Comparison of ENCODE assay signal across 14 cellular contexts in genomic region chr1:41901551-41901950, GRCh38. TPM values are rescaled to one million over a fixed set of nuclear protein-coding genes. Genes with fewer than 3 reads are reported as not detected.
DNase-seq lines count a peak whose midpoint lies in the region; ATAC-seq, FAIRE-seq and TF ChIP-seq lines count a peak whose summit lies in the region.
"Had no signal": no experiment of that assay in that cellular context is flagged by ENCODE, and none has a peak within 500 bp of the region (broad histone marks: within the 10 kb centered on the region; RNA-seq: fewer than 3 reads in every experiment).

No MANE protein-coding gene starts in this region.

- intact Hi-C loops in activated CD8-positive, alpha-beta T cell treated with anti-CD3 and anti-CD28 coated beads for 36 hours (cut with micrococcal nuclease): no loop called here
- intact Hi-C loops in lower lobe of right lung (cut with DNase I): no loop called here
- intact Hi-C loops in testis (cut with DNase I; ENCODE audit: low total_unique reads): no loop called here

- TF ChIP-seq POLR2A in testis (IDR thresholded peaks at IDR 0.05): no peak

- H4K5ac ChIP-seq in H9 (ENCODE audit: insufficient read length, low read depth, low read length): no peak overlapping the region

- no peak overlapping the region for H3K9ac ChIP-seq in H9 (ENCODE audit: extremely low read depth, insufficient read length, low read length)
- H3K9ac ChIP-seq: BLaER1 had no signal

- H3K14ac ChIP-seq in H9 (ENCODE audit: insufficient read depth, low read length): no peak overlapping the region

- no peaks in the 10 kb centered on the region for H3K23me2 ChIP-seq in H9 (ENCODE audit: insufficient read length, low read depth, low read length, poor library complexity, severe bottlenecking)

- FAIRE-seq in GM19239 (lab: Jason Lieb, UNC): no peak

- H2AK5ac ChIP-seq in H9 (ENCODE audit: insufficient read length, low read length): no peak overlapping the region

- no peak overlapping the region for H3K23ac ChIP-seq in H9 (ENCODE audit: insufficient read length, low read depth, low read length)

- no peak overlapping the region for H2BK12ac ChIP-seq in H9 (ENCODE audit: insufficient read length, low read depth, low read length)

- H2BK15ac ChIP-seq in H9 (ENCODE audit: low read depth, low read length): no peak overlapping the region

- DNase-seq in H9 (no peak), lower lobe of right lung (no peak), testis (no peak), midbrain (lab: John Stamatoyannopoulos, UW) (no peak), GM19239 (ENCODE audit: insufficient read length, low spot score) (no peak)
- no peak for DNase-seq in activated CD8-positive, alpha-beta T cell treated with anti-CD3 and anti-CD28 coated beads for 36 hours
- DNase-seq: activated naive CD4-positive, alpha-beta T cell treated with anti-CD3 and anti-CD28 coated beads, Interleukin-2, amount 50 U/mL, for 16 hours; NCI-H1105; NCI-H524; stimulated activated CD4-positive, alpha-beta T cell treated with anti-CD3 and anti-CD28 coated beads, Interleukin-15, amount 100 ng/mL, for 24 hours had no signal

- peak overlapping the region; percentile 22; the same call in 1 of the 2 replicates for H3K4me3 ChIP-seq in ACC112 (ENCODE audit: low read depth, low read length)
- no peak overlapping the region for H3K4me3 ChIP-seq in lower lobe of right lung
- H3K4me3 ChIP-seq in testis: no peak overlapping the region
- H3K4me3 ChIP-seq: BLaER1 had no signal

- POLR2A ChIA-PET in activated CD8-positive, alpha-beta T cell treated with anti-CD3 and anti-CD28 coated beads for 36 hours (lab: Charles Lee): interaction anchor here (1.1 kb wide), 1 partner anchor 104 kb away, joined by 3 read pairs; no protein-coding TSS in a partner anchor

- H3K79me2 ChIP-seq in ACC112 (ENCODE audit: control insufficient read depth, insufficient read depth, low read length, unreplicated experiment) (peaks cover 2% of the 10 kb centered on the region), H9 (ENCODE audit: insufficient read depth, low read length) (no peaks in the 10 kb centered on the region)

- no peaks in the 10 kb centered on the region for H3K27me3 Mint-ChIP-seq in H9 (ENCODE audit: low read depth)
- H3K27me3 Mint-ChIP-seq in activated CD8-positive, alpha-beta T cell treated with anti-CD3 and anti-CD28 coated beads for 36 hours: no peaks in the 10 kb centered on the region

- no peaks in the 10 kb centered on the region for H3K36me3 Mint-ChIP-seq in H9 (ENCODE audit: insufficient read depth in 1 of 3, low read depth in 3 of 3)
- no peaks in the 10 kb centered on the region for H3K36me3 Mint-ChIP-seq in activated CD8-positive, alpha-beta T cell treated with anti-CD3 and anti-CD28 coated beads for 36 hours (ENCODE audit: low read depth)

- H2AFZ ChIP-seq in ACC112 (ENCODE audit: low read length, unreplicated experiment): no peak overlapping the region
- H2AFZ ChIP-seq in H9 (ENCODE audit: low read length): no peak overlapping the region

- H3K4ac ChIP-seq in H9 (ENCODE audit: low read depth, low read length): no peak overlapping the region

- H4K20me1 ChIP-seq in H9 (ENCODE audit: control insufficient read depth, insufficient read depth, insufficient read length): no peaks in the 10 kb centered on the region
- H4K20me1 ChIP-seq: BLaER1 had no signal

- H4K8ac ChIP-seq in H9 (replicated peaks; ENCODE audit: insufficient read length, low read depth, low read length): no peak overlapping the region

- no peaks in the 10 kb centered on the region; a peak in 1 of 5 replicates for H3K9me3 Mint-ChIP-seq in H9
- H3K9me3 Mint-ChIP-seq in activated CD8-positive, alpha-beta T cell treated with anti-CD3 and anti-CD28 coated beads for 36 hours: no peaks in the 10 kb centered on the region

- no peak overlapping the region for H2BK120ac ChIP-seq in H9 (ENCODE audit: low read depth, low read length, poor library complexity, severe bottlenecking)

- H3T11ph ChIP-seq in H9 (ENCODE audit: low read length): no peak overlapping the region

- H3K56ac ChIP-seq in H9 (ENCODE audit: insufficient read length, low read depth, low read length): no peak overlapping the region

- no peaks in the 10 kb centered on the region for H3K27me3 ChIP-seq in ACC112 (ENCODE audit: insufficient read depth, low read length)
- no peaks in the 10 kb centered on the region for H3K27me3 ChIP-seq in H9 (ENCODE audit: insufficient read depth, low read length)
- no peaks in the 10 kb centered on the region for H3K27me3 ChIP-seq in lower lobe of right lung (ENCODE audit: low read depth)
- no peaks in the 10 kb centered on the region for H3K27me3 ChIP-seq in testis
- H3K27me3 ChIP-seq: BLaER1, neutrophil had no signal

- TF ChIP-seq CTCF in H9 (conservative IDR thresholded peaks at IDR 0.05) (no peak), lower lobe of right lung (IDR thresholded peaks at IDR 0.05) (no peak), testis (IDR thresholded peaks at IDR 0.05) (no peak)
- no peak for TF ChIP-seq CTCF in activated CD8-positive, alpha-beta T cell treated with anti-CD3 and anti-CD28 coated beads for 36 hours (IDR thresholded peaks at IDR 0.05)

- H2BK5ac ChIP-seq in H9 (ENCODE audit: insufficient read length, low read length): no peak overlapping the region

- H3K36me3 ChIP-seq in ACC112 (ENCODE audit: insufficient read depth, low read length) (no peaks in the 10 kb centered on the region), lower lobe of right lung (no peaks in the 10 kb centered on the region), testis (ENCODE audit: low read depth, missing control alignments) (no peaks in the 10 kb centered on the region)
- H3K36me3 ChIP-seq: BLaER1, neutrophil had no signal

- no peak overlapping the region for H3K18ac ChIP-seq in H9 (ENCODE audit: insufficient read length, low read depth, low read length)

- peaks cover 37% of the 10 kb centered on the region for H3K4me1 ChIP-seq in ACC112 (ENCODE audit: control insufficient read depth, insufficient read depth, low read length, unreplicated experiment)
- H3K4me1 ChIP-seq in H9 (ENCODE audit: insufficient read depth, low read length): no peaks in the 10 kb centered on the region; the same call in 1 of the 2 replicates
- H3K4me1 ChIP-seq in lower lobe of right lung: peaks cover 64% of the 10 kb centered on the region
- no peaks in the 10 kb centered on the region for H3K4me1 ChIP-seq in testis

- H3K79me1 ChIP-seq in H9 (ENCODE audit: insufficient read depth, low read depth, low read length, poor library complexity, severe bottlenecking): no peaks in the 10 kb centered on the region

- no peaks in the 10 kb centered on the region for H3K9me3 ChIP-seq in H9 (ENCODE audit: control insufficient read depth, low read depth, low read length)
- no peaks in the 10 kb centered on the region for H3K9me3 ChIP-seq in lower lobe of right lung
- no peaks in the 10 kb centered on the region for H3K9me3 ChIP-seq in testis
- H3K9me3 ChIP-seq: BLaER1, neutrophil had no signal

- no peak overlapping the region for H2BK20ac ChIP-seq in H9 (ENCODE audit: low read depth, low read length, poor library complexity, severe bottlenecking)

- CTCF ChIA-PET in activated CD8-positive, alpha-beta T cell treated with anti-CD3 and anti-CD28 coated beads for 36 hours (lab: Charles Lee): interaction anchor here (1.6 kb wide), 1 partner anchor 134 kb away, joined by 4 read pairs; no protein-coding TSS in a partner anchor

- no peak overlapping the region for H3K4me3 Mint-ChIP-seq in H9
- no peak overlapping the region for H3K4me3 Mint-ChIP-seq in activated CD8-positive, alpha-beta T cell treated with anti-CD3 and anti-CD28 coated beads for 36 hours

- no CpG with 5 or more reads among the region's 3 CpGs for WGBS in H9 (ENCODE audit: extremely low coverage, insufficient read length, low lambda C conversion rate)
- 92 to 97% methylated on average over 3 of the region's 3 CpGs for WGBS in testis, 2 donors

- ATAC-seq in activated CD8-positive, alpha-beta T cell treated with anti-CD3 and anti-CD28 coated beads for 36 hours: no peak
- ATAC-seq in lower lobe of right lung: peak in 1 of 2 donors; percentile 41
- ATAC-seq in GM19328 (IDR thresholded peaks at IDR 0.05; ENCODE audit: unreplicated experiment): no peak

- H3K4me1 Mint-ChIP-seq in H9: peaks cover 10 to 21% of the 10 kb centered on the region in 2 experiments
- H3K4me1 Mint-ChIP-seq in activated CD8-positive, alpha-beta T cell treated with anti-CD3 and anti-CD28 coated beads for 36 hours (ENCODE audit: low read depth): peaks cover 60% of the 10 kb centered on the region

- H3K27ac ChIP-seq in ACC112 (ENCODE audit: low read depth, low read length): peak overlapping the region; percentile 59
- H3K27ac ChIP-seq in H9 (ENCODE audit: insufficient read length, low read depth, low read length): no peak overlapping the region
- H3K27ac ChIP-seq in lower lobe of right lung: peak overlapping the region; percentile 41
- H3K27ac ChIP-seq in testis: no peak overlapping the region
- H3K27ac ChIP-seq: BLaER1, neutrophil had no signal

- no peak overlapping the region for H4K91ac ChIP-seq in H9 (ENCODE audit: insufficient read length, low read depth, low read length)

- peak overlapping the region in 2 of 3 experiments; percentile 21 to 33; a peak in 2 of 7 replicates for H3K27ac Mint-ChIP-seq in H9
- peak overlapping the region; percentile 19 for H3K27ac Mint-ChIP-seq in activated CD8-positive, alpha-beta T cell treated with anti-CD3 and anti-CD28 coated beads for 36 hours

- H3K4me2 ChIP-seq in H9 (ENCODE audit: insufficient read depth, insufficient read length, low read length): no peak overlapping the region

RNA-seq across cellular contexts. Expression of gene HIVEP3, which starts 17.2 kb away (rescaled TPM):
- total RNA-seq in H9 (2021) (1.2 and 1.4 TPM in 2 replicates), lower lobe of right lung (11.6 TPM), testis (1 to 10 TPM; 4.8 to 7.2 TPM)
- total RNA-seq in activated CD8-positive, alpha-beta T cell treated with anti-CD3 and anti-CD28 coated beads for 36 hours: 10 to 100 TPM; 18.6 to 20.4 TPM
- polyA plus RNA-seq in testis (ENCODE audit: insufficient read depth, low read depth, low replicate concordance): 7.3 TPM

Comparison
In these comparisons a context has a peak if more than half of its experiments do, and no peak if none do; other contexts are left out.
1. H3K27ac ChIP-seq: peak in ACC112 (single experiment) and lower lobe of right lung (single experiment); none in H9 (single experiment) and testis (0 of 2).